In genomic region chr3:29186982-29187718, GRCh38 we compare ENCODE assay signal across 13 cellular contexts.
DNase-seq lines count a peak whose midpoint lies in the region; ATAC-seq, FAIRE-seq and TF ChIP-seq lines count a peak whose summit lies in the region.
"Had no signal": no experiment of that assay in that cellular context is flagged by ENCODE, and none has a peak within 500 bp of the region (broad histone marks: within the 10 kb centered on the region; RNA-seq: fewer than 3 reads in every experiment).

No MANE protein-coding gene starts in this region.

- H3K4me1 Mint-ChIP-seq in activated T-cell treated with anti-CD3 and anti-CD28 coated beads, Interleukin-2, amount 50 U/mL, for 72 hours (ENCODE audit: low read depth), result peaks cover 24% of the 10 kb centered on the region
- H3K4me1 Mint-ChIP-seq in neural progenitor cell, result no peaks in the 10 kb centered on the region
- H3K4me1 Mint-ChIP-seq: stimulated activated naive B cell treated with anti-CD40 and anti-IgM and Interleukin-4, amounts not matched to agents 10 μg/mL and 1 μg/mL and 100 μg/mL, for 72 hours had no signal

- H4K20me1 ChIP-seq in neural progenitor cell (ENCODE audit: low read depth), result no peaks in the 10 kb centered on the region

- peaks cover 2 to 3% of the 10 kb centered on the region in 2 donors for H3K9me3 Mint-ChIP-seq in activated T-cell treated with anti-CD3 and anti-CD28 coated beads, Interleukin-2, amount 50 U/mL, for 72 hours
- peaks cover 3% of the 10 kb centered on the region for H3K9me3 Mint-ChIP-seq in neural progenitor cell
- H3K9me3 Mint-ChIP-seq: stimulated activated naive B cell treated with anti-CD40 and anti-IgM and Interleukin-4, amounts not matched to agents 10 μg/mL and 1 μg/mL and 100 μg/mL, for 72 hours had no signal

- TF ChIP-seq POLR2A in ovary (IDR thresholded peaks at IDR 0.05), result no peak

- 49 to 64% (median 56%) methylated on average over 3 of the region's 3 CpGs for WGBS in ovary, 3 donors

- H3K36me3 ChIP-seq in neural progenitor cell (no peaks in the 10 kb centered on the region), ovary (no peaks in the 10 kb centered on the region)
- H3K36me3 ChIP-seq: Peyer's patch had no signal

- H3K27me3 ChIP-seq in neural progenitor cell (no peaks in the 10 kb centered on the region), ovary (no peaks in the 10 kb centered on the region)
- H3K27me3 ChIP-seq: Peyer's patch had no signal

- H3K4me3 Mint-ChIP-seq in activated T-cell treated with anti-CD3 and anti-CD28 coated beads, Interleukin-2, amount 50 U/mL, for 72 hours, result peak overlapping the region in 1 of 2 donors; percentile 53
- H3K4me3 Mint-ChIP-seq in neural progenitor cell, result no peak overlapping the region
- H3K4me3 Mint-ChIP-seq: activated CD4-positive, alpha-beta T cell treated with anti-CD3 and anti-CD28 coated beads, Interleukin-2, amount 10 ng/mL, durations not matched to agents 7 days and 5 days; stimulated activated naive B cell treated with anti-CD40 and anti-IgM and Interleukin-4, amounts not matched to agents 10 μg/mL and 1 μg/mL and 100 μg/mL, for 72 hours had no signal

- no peak for DNase-seq in activated T-cell treated with anti-CD3 and anti-CD28 coated beads, Interleukin-2, amount 50 U/mL, for 72 hours
- no peak for DNase-seq in activated T-cell treated with anti-CD3 and anti-CD28 coated beads, Interleukin-2, amount 50 U/mL, for 1 hour
- peak; percentile 99 for DNase-seq in RCC 7860 (ENCODE audit: low spot score)
- peak; percentile 81 for DNase-seq in epithelial cell of prostate (ENCODE audit: low read depth, low spot score)
- DNase-seq in stimulated activated naive CD8-positive, alpha-beta T cell treated with anti-CD3 and anti-CD28 coated beads, Interleukin-15, Interleukin-2, amounts not matched to agents 100 U/mL and 50 U/mL, for 24 hours, result no peak
- no peak for DNase-seq in neural progenitor cell (ENCODE audit: low spot score)
- DNase-seq in ovary, result no peak
- DNase-seq: activated CD4-positive, alpha-beta T cell treated with anti-CD3 and anti-CD28 coated beads, Interleukin-2, amount 10 ng/mL, durations not matched to agents 7 days and 5 days; head of caudate nucleus; NCI-H1048; Peyer's patch; stimulated activated naive B cell treated with anti-CD40 and anti-IgM and Interleukin-4, amounts not matched to agents 10 μg/mL and 1 μg/mL and 100 μg/mL, for 72 hours had no signal

- H3K4me1 ChIP-seq in neural progenitor cell, result peaks cover 12% of the 10 kb centered on the region
- no peaks in the 10 kb centered on the region for H3K4me1 ChIP-seq in ovary (ENCODE audit: insufficient read depth)
- H3K4me1 ChIP-seq: Peyer's patch had no signal

- TF ChIP-seq CTCF in neural progenitor cell (IDR thresholded peaks at IDR 0.05) (no peak), ovary (IDR thresholded peaks at IDR 0.05) (no peak)

- peak overlapping the region; percentile 56 for H3K27ac Mint-ChIP-seq in activated T-cell treated with anti-CD3 and anti-CD28 coated beads, Interleukin-2, amount 50 U/mL, for 72 hours
- H3K27ac Mint-ChIP-seq in neural progenitor cell, result no peak overlapping the region
- H3K27ac Mint-ChIP-seq: activated CD4-positive, alpha-beta T cell treated with anti-CD3 and anti-CD28 coated beads, Interleukin-2, amount 10 ng/mL, durations not matched to agents 7 days and 5 days; stimulated activated naive B cell treated with anti-CD40 and anti-IgM and Interleukin-4, amounts not matched to agents 10 μg/mL and 1 μg/mL and 100 μg/mL, for 72 hours had no signal

- TF ChIP-seq EP300 in ovary (IDR thresholded peaks at IDR 0.05), result no peak

- H3K27me3 Mint-ChIP-seq in activated T-cell treated with anti-CD3 and anti-CD28 coated beads, Interleukin-2, amount 50 U/mL, for 72 hours (ENCODE audit: low read depth), result no peaks in the 10 kb centered on the region
- H3K27me3 Mint-ChIP-seq in neural progenitor cell (ENCODE audit: insufficient read depth, low read depth), result no peaks in the 10 kb centered on the region
- H3K27me3 Mint-ChIP-seq: activated CD4-positive, alpha-beta T cell treated with anti-CD3 and anti-CD28 coated beads, Interleukin-2, amount 10 ng/mL, durations not matched to agents 7 days and 5 days; stimulated activated naive B cell treated with anti-CD40 and anti-IgM and Interleukin-4, amounts not matched to agents 10 μg/mL and 1 μg/mL and 100 μg/mL, for 72 hours had no signal

- H3K4me2 ChIP-seq in neural progenitor cell, result no peak overlapping the region

- no peak overlapping the region for H2AFZ ChIP-seq in neural progenitor cell (replicated peaks)

- no peaks in the 10 kb centered on the region for H3K79me2 ChIP-seq in neural progenitor cell (ENCODE audit: low read depth)

- H3K9me3 ChIP-seq in neural progenitor cell (ENCODE audit: low read depth) (no peaks in the 10 kb centered on the region), ovary (no peaks in the 10 kb centered on the region)
- H3K9me3 ChIP-seq: Peyer's patch had no signal

- H3K9ac ChIP-seq in neural progenitor cell, result no peak overlapping the region

- no peaks in the 10 kb centered on the region for H3F3A ChIP-seq in neural progenitor cell (ENCODE audit: low read depth)

- no peak for FAIRE-seq in RCC 7860 (lab: Jason Lieb, UNC)

- no peak for ATAC-seq in activated T-cell treated with anti-CD3 and anti-CD28 coated beads, Interleukin-2, amount 50 U/mL, for 72 hours (replicated peaks in 1 of 2)
- peak; percentile 42 for ATAC-seq in stimulated activated naive CD8-positive, alpha-beta T cell treated with anti-CD3 and anti-CD28 coated beads, Interleukin-15, Interleukin-2, amounts not matched to agents 100 U/mL and 50 U/mL, for 24 hours
- no peak for ATAC-seq in HG03469 (IDR thresholded peaks at IDR 0.05; ENCODE audit: unreplicated experiment)
- ATAC-seq: stimulated activated naive B cell treated with anti-CD40 and anti-IgM and Interleukin-4, amounts not matched to agents 10 μg/mL and 1 μg/mL and 100 μg/mL, for 72 hours had no signal

- intact Hi-C loops in ovary (cut with DNase I), result no loop called here

- H3K27ac ChIP-seq in epithelial cell of prostate (peak overlapping the region; percentile 71), neural progenitor cell (no peak overlapping the region), ovary (no peak overlapping the region)
- H3K27ac ChIP-seq: Peyer's patch had no signal

- no peaks in the 10 kb centered on the region for H3K36me3 Mint-ChIP-seq in activated T-cell treated with anti-CD3 and anti-CD28 coated beads, Interleukin-2, amount 50 U/mL, for 72 hours (ENCODE audit: insufficient read depth in 2 of 2)
- no peaks in the 10 kb centered on the region for H3K36me3 Mint-ChIP-seq in neural progenitor cell
- H3K36me3 Mint-ChIP-seq: stimulated activated naive B cell treated with anti-CD40 and anti-IgM and Interleukin-4, amounts not matched to agents 10 μg/mL and 1 μg/mL and 100 μg/mL, for 72 hours had no signal

- H3K4me3 ChIP-seq in neural progenitor cell, result no peak overlapping the region
- H3K4me3 ChIP-seq in ovary, result no peak overlapping the region
- H3K4me3 ChIP-seq: Peyer's patch had no signal

Comparison
In these comparisons a context has a peak if more than half of its experiments do, and no peak if none do; other contexts are left out.
1. DNase-seq: peak in RCC 7860 (single experiment) and epithelial cell of prostate (single experiment); none in activated T-cell treated with anti-CD3 and anti-CD28 coated beads, Interleukin-2, amount 50 U/mL, for 72 hours (0 of 2), activated T-cell treated with anti-CD3 and anti-CD28 coated beads, Interleukin-2, amount 50 U/mL, for 1 hour (single experiment), stimulated activated naive CD8-positive, alpha-beta T cell treated with anti-CD3 and anti-CD28 coated beads, Interleukin-15, Interleukin-2, amounts not matched to agents 100 U/mL and 50 U/mL, for 24 hours (single experiment), neural progenitor cell (single experiment) and ovary (0 of 5).